In the genomic region with DNA sequence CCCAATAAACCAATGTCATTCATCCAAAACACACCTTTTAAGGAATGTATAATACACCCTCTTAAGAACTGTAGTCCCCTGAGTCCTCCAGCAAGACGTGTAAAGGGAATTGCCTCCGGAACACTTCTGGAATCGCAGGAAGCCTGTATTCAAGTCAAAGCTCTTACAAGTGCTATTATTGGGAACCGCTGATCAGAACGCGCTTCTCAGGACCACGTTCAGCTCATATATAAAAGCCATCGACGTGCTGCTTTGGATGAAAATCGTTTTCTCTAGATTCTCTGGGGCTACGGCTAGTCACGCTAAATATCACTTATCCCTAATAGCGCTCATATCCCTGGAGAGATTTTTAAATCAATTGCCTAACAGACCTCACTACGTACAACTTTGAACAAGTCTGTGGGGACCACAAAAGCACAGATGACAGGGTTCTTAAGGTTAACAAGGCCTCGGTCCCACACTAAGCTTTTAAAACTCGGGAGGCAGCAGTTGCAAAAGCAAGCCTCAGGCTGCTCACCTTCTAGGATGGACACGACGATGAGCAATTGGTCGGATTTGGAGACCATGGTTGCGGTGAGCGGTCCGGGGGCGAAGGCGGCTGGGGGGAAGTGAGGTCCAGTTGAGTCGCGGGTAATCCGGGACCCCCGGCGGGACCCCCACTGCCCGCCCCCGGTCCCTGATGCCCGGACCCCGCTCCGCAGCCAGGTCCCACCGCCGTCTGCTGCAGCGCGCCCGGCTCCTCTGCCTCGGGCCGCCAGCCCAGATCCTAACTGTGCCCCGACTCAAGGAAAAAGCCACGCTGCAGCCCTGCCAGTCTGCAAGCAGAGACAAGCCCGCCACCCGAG, we compare ENCODE assay signal across 8 cellular contexts. TPM values are rescaled to one million over a fixed set of nuclear protein-coding genes. Genes with fewer than 3 reads are reported as not detected.
DNase-seq lines count a peak whose midpoint lies in the region; ATAC-seq, FAIRE-seq and TF ChIP-seq lines count a peak whose summit lies in the region.

No MANE protein-coding gene starts in this region.

- H3K36me3 ChIP-seq in OCI-LY7 (ENCODE audit: insufficient read depth, low read length), result peaks cover 13% of the 10 kb centered on the region
- H3K36me3 ChIP-seq in HepG2 (replicated peaks in 1 of 2; ENCODE audit: control insufficient read depth in 1 of 2, insufficient read depth in 2 of 2, low read length in 2 of 2), result 0 out of 5 replicates have a peak, but pooled peaks cover 0 to 2% of the 10 kb centered on the region in 2 experiments
- no peaks in the 10 kb centered on the region for H3K36me3 ChIP-seq in testis (ENCODE audit: low read depth, missing control alignments)

- FAIRE-seq in HepG2 (lab: Jason Lieb, UNC), result no peak

- 1% methylated on average over 16 of the region's 45 CpGs for WGBS in HepG2 (ENCODE audit: low lambda C conversion rate)
- 0 to 3% methylated on average over 16 to 45 of the region's 45 CpGs for WGBS in testis, 2 donors

- no peaks in the 10 kb centered on the region for H4K20me1 ChIP-seq in OCI-LY7 (ENCODE audit: insufficient read depth, low read length)
- no peaks in the 10 kb centered on the region for H4K20me1 ChIP-seq in HepG2 (ENCODE audit: insufficient read depth, low read length)

- no peaks in the 10 kb centered on the region for H3K27me3 ChIP-seq in HepG2 (ENCODE audit: control insufficient read depth in 1 of 2, insufficient read depth in 2 of 2, low read length in 2 of 2)
- no peaks in the 10 kb centered on the region for H3K27me3 ChIP-seq in testis

- H3K4me1 ChIP-seq in OCI-LY7 (ENCODE audit: insufficient read depth, low read length, poor library complexity, severe bottlenecking), result peaks cover 26% of the 10 kb centered on the region
- peaks cover 19% of the 10 kb centered on the region for H3K4me1 ChIP-seq in HepG2 (ENCODE audit: insufficient read depth, low read length)
- H3K4me1 ChIP-seq in testis, result peaks cover 13% of the 10 kb centered on the region

- H3K79me2 ChIP-seq in OCI-LY7 (ENCODE audit: insufficient read depth, low read depth, low read length), result peaks cover 14% of the 10 kb centered on the region; the same call in 1 of the 2 replicates
- H3K79me2 ChIP-seq in HepG2 (ENCODE audit: insufficient read depth, low read length), result peaks cover 19% of the 10 kb centered on the region

- H2AFZ ChIP-seq in OCI-LY7 (ENCODE audit: low read length), result peak overlapping the region; percentile 83
- peak overlapping the region; percentile 89 for H2AFZ ChIP-seq in HepG2 (ENCODE audit: low read length)

- H3K4me2 ChIP-seq in OCI-LY7 (ENCODE audit: low read length) (peak overlapping the region; percentile 89), HepG2 (ENCODE audit: low read depth, low read length) (peak overlapping the region; percentile 81)

- CTCF ChIA-PET in OCI-LY7 (lab: Charles Lee; ENCODE audit: unreplicated experiment), result interaction anchor here (1.7 kb wide), 1 partner anchor 19 kb away, joined by 5 read pairs; no protein-coding TSS in a partner anchor
- CTCF ChIA-PET in HepG2 (lab: Yijun Ruan, JAX; ENCODE audit: low intra/inter-chr PET ratio, low total read pairs), result interaction anchor here (1.6 kb wide), 1 partner anchor 188 kb away, joined by 7 read pairs; no protein-coding TSS in a partner anchor

- TF ChIP-seq EP300 in HepG2 (IDR thresholded peaks at IDR 0.05; ENCODE audit: low read depth in 2 of 2, low read length in 2 of 2), result no peak
- TF ChIP-seq EP300 in HepG2 (CRISPR knock-in tag; IDR thresholded peaks at IDR 0.05; ENCODE audit: borderline replicate concordance), result no peak

- TF ChIP-seq POLR2A in HepG2 (IDR thresholded peaks at IDR 0.05; ENCODE audit: insufficient read depth in 1 of 2, low read depth in 2 of 2, low read length in 2 of 2) (no peak), testis (IDR thresholded peaks at IDR 0.05) (no peak)

- no peaks in the 10 kb centered on the region for H3K9me3 ChIP-seq in OCI-LY7 (ENCODE audit: low read length)
- no peaks in the 10 kb centered on the region for H3K9me3 ChIP-seq in HepG2 (ENCODE audit: low read length)
- H3K9me3 ChIP-seq in testis, result no peaks in the 10 kb centered on the region

- H3K27ac ChIP-seq in OCI-LY7 (ENCODE audit: low read depth, low read length, poor library complexity, severe bottlenecking), result peak overlapping the region; percentile 44
- peak overlapping the region; percentile 86 to 95 for H3K27ac ChIP-seq in coronary artery
- H3K27ac ChIP-seq in HepG2 (ENCODE audit: extremely low read length, insufficient read depth, low read length), result peak overlapping the region; percentile 79
- peak overlapping the region; percentile 89 to 93 for H3K27ac ChIP-seq in testis

- H3K4me3 ChIP-seq in OCI-LY7 (ENCODE audit: low read depth, low read length, poor library complexity, severe bottlenecking) (peak overlapping the region; percentile 83), coronary artery (peak overlapping the region; percentile 98), HepG2 (replicated peaks in 1 of 3; ENCODE audit: insufficient read depth in 1 of 3, low read depth in 2 of 3, low read length in 3 of 3) (peak overlapping the region; percentile 66 to 85 (median 82)), testis (peak overlapping the region; percentile 81 to 96)

- no peaks in the 10 kb centered on the region for H3K9me2 ChIP-seq in OCI-LY7 (ENCODE audit: insufficient read depth, low read length)

- peak overlapping the region; percentile 83 for H3K9ac ChIP-seq in HepG2 (ENCODE audit: insufficient read depth, low read depth, low read length)

- intact Hi-C loops in OCI-LY7 (cut with micrococcal nuclease; ENCODE audit: unreplicated experiment) (loop anchor here (1.0 to 5.0 kb wide), 4 partner anchors 24 to 190 kb away; a partner anchor contains a TSS), HepG2 (cut with micrococcal nuclease; ENCODE audit: unreplicated experiment) (loop anchor here (1.0 to 2.0 kb wide), 4 partner anchors 92 to 906 kb away; a partner anchor contains a TSS), testis (cut with DNase I; ENCODE audit: low total_unique reads) (no loop called here)

- in situ Hi-C loops in HepG2 (cut with HindIII; ENCODE audit: extremely low pct_ligation_motif_present, low pct_unique_long_range_greater_than_20kb), result loop anchor here (5.0 kb wide), 1 partner anchor 190 kb away; no protein-coding TSS in a partner anchor

- DNase-seq in CD1c-positive myeloid dendritic cell (ENCODE audit: extremely low spot score) (peak; percentile 22), OCI-LY7 (ENCODE audit: low spot score) (peak; percentile 43), coronary artery (ENCODE audit: low spot score) (no peak), HepG2 (ENCODE audit: low spot score) (peak; percentile 6), testis (peak; percentile 40), SKM-1 treated with dmso at 0.1 percent for 144 hours (lab: John Stamatoyannopoulos, UW; ENCODE audit: unreplicated experiment) (no peak)

- no TSS peak for BruUV-seq in OCI-LY7 (replicated peaks; lab: Mats Ljungman, UMichigan)
- no TSS peak for BruUV-seq in HepG2 (replicated peaks; lab: Mats Ljungman, UMichigan)

- POLR2A ChIA-PET in OCI-LY7 (lab: Charles Lee) (interaction anchor here (0.6 to 2.6 kb wide), 19 partner anchors 10 to 1751 kb away, joined by 3 to 13 read pairs (median 3); a partner anchor contains a TSS), HepG2 (lab: Yijun Ruan, JAX) (interaction anchor here (0.9 to 1.9 kb wide), 8 partner anchors 27 to 916 kb away, joined by 3 to 50 read pairs (median 3); a partner anchor contains a TSS)

- TF ChIP-seq CTCF in OCI-LY7 (conservative IDR thresholded peaks at IDR 0.05; ENCODE audit: low read length) (no peak), coronary artery (IDR thresholded peaks at IDR 0.05) (no peak), HepG2 (CRISPR knock-in tag; IDR thresholded peaks at IDR 0.05) (no peak), testis (IDR thresholded peaks at IDR 0.05) (no peak)

- ATAC-seq in GM18867 (IDR thresholded peaks at IDR 0.05; ENCODE audit: unreplicated experiment), result peak; percentile 18
- ATAC-seq in HG03064 (IDR thresholded peaks at IDR 0.05; ENCODE audit: low read depth, unreplicated experiment), result peak; percentile 13
- peak; percentile 52 for ATAC-seq in HepG2

- TF ChIP-seq RAD21 in HepG2 (CRISPR knock-in tag; IDR thresholded peaks at IDR 0.05), result no peak

TF ChIP-seq in HepG2, 621 proteins besides CTCF, POLR2A, EP300 and RAD21 (continues in another document):
- TF ChIP-seq ZSCAN12 (CRISPR knock-in tag; IDR thresholded peaks at IDR 0.05) (0 out of 2 replicates have a peak, but pooled peaks have one; percentile 49), SMAD9 (CRISPR knock-in tag; IDR thresholded peaks at IDR 0.05) (no peak)

RNA-seq across cellular contexts. Expression of a gene that starts 0.5 kb away (rescaled TPM):
- 18.0 and 23.3 TPM in 2 replicates for total RNA-seq in OCI-LY7 (2014; rRNA removed; shearing (Covaris generic))
- total RNA-seq in OCI-LY7 (2022) (23.7 and 23.8 TPM in 2 replicates), HepG2 (2016; rRNA removed; fragmentation: Illumina TruSeq; extraction: Trizol) (14.7 and 21.7 TPM in 2 replicates), testis (10 to 100 TPM; 45.8 to 47.5 TPM)
- 3.1 and 3.8 TPM in 2 replicates for total RNA-seq in HepG2 (2016; cell fraction: cytosol; rRNA removed; fragmentation: Illumina TruSeq; extraction: Trizol; ENCODE audit: low read depth)
- 14.9 and 19.2 TPM in 2 replicates for total RNA-seq in HepG2 (2016; cell fraction: insoluble cytoplasmic fraction; rRNA removed; fragmentation: Illumina TruSeq; extraction: Trizol)
- total RNA-seq in HepG2 (2016; cell fraction: membrane; rRNA removed; fragmentation: Illumina TruSeq; extraction: Trizol), result 11.9 and 12.0 TPM in 2 replicates
- total RNA-seq in HepG2 (2016; cell fraction: nucleus; rRNA removed; fragmentation: Illumina TruSeq; extraction: Trizol), result 15.4 and 23.4 TPM in 2 replicates
- polyA plus RNA-seq in HepG2 (2011; rRNA removed) (7.8 and 8.0 TPM in 2 replicates), testis (ENCODE audit: insufficient read depth, low read depth, low replicate concordance) (25.8 TPM)
- 3.2 and 3.6 TPM in 2 replicates for polyA plus RNA-seq in HepG2 (2011; cell fraction: cytosol; rRNA removed)
- polyA plus RNA-seq in HepG2 (2011; cell fraction: nucleus; rRNA removed), result 6.9 and 7.7 TPM in 2 replicates
- 4.4 and 4.7 TPM in 2 replicates for polyA plus RNA-seq in HepG2 (2012)
- 0.86 and 1.0 TPM in 2 replicates for polyA plus RNA-seq in HepG2 (2016; cell fraction: cytosol; fragmentation: Illumina TruSeq; extraction: Trizol; ENCODE audit: low read depth)
- 12.4 and 13.0 TPM in 2 replicates for polyA plus RNA-seq in HepG2 (2016; cell fraction: insoluble cytoplasmic fraction; fragmentation: Illumina TruSeq; extraction: Trizol; ENCODE audit: low read depth)
- polyA plus RNA-seq in HepG2 (2016; cell fraction: membrane; fragmentation: Illumina TruSeq; extraction: Trizol; ENCODE audit: low read depth), result 4.1 and 4.7 TPM in 2 replicates
- 12.7 and 13.5 TPM in 2 replicates for polyA plus RNA-seq in HepG2 (2016; cell fraction: nucleus; fragmentation: Illumina TruSeq; extraction: Trizol; ENCODE audit: insufficient read depth, low read depth)
- 14.3 and 57.8 TPM in 2 replicates for polyA minus RNA-seq in HepG2 (2011; rRNA and poly(A)+ RNA removed; ENCODE audit: low replicate concordance)
- 6.7 and 8.3 TPM in 2 replicates for polyA minus RNA-seq in HepG2 (2011; cell fraction: cytosol; rRNA and poly(A)+ RNA removed)
- polyA minus RNA-seq in HepG2 (2011; cell fraction: nucleus; rRNA and poly(A)+ RNA removed), result 20.9 and 37.0 TPM in 2 replicates

Comparison
In these comparisons a context has a peak if more than half of its experiments do, and no peak if none do; other contexts are left out.
1. DNase-seq: peak in CD1c-positive myeloid dendritic cell (single experiment), OCI-LY7 (single experiment), HepG2 (single experiment) and testis (single experiment); none in coronary artery (single experiment) and SKM-1 treated with dmso at 0.1 percent for 144 hours (single experiment).
2. Peak in every context shown above with its lines, with median percentiles within 50 percentile points of each other: ATAC-seq, H3K27ac ChIP-seq and H3K4me3 ChIP-seq.